ENCODE assay signal across 21 cellular contexts in the genomic region with DNA sequence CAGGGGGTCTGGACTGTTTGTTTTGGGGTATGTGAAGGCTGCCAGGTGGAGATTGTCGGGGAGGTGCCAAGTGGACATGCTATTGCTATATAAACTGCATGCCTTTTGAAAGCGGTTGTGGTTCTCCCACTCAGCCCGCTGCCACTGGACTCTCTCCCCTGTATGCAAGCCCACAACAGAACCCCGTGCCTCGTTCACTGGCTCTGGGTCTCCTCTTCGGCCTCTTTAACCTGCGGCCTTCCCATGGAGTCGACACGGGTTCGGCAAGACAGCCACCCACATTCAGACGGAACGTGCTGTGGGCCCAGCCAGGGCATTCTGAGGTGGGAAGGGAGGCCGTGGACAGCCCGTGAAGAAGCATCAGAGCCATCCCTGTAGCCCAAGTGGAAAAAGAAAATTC. TPM values are rescaled to one million over a fixed set of nuclear protein-coding genes. Genes with fewer than 3 reads are reported as not detected.
A peak's percentile ranks its signal among the peaks of the same experiment; 100 is the strongest.
DNase-seq lines count a peak whose midpoint lies in the region; ATAC-seq and TF ChIP-seq lines count a peak whose summit lies in the region.
"Had no signal": no experiment of that assay in that cellular context is flagged by ENCODE, and none has a peak within 500 bp of the region (broad histone marks: within the 10 kb centered on the region; RNA-seq: fewer than 3 reads in every experiment).

No MANE protein-coding gene starts in this region.

- no peak for DNase-seq in cardiac muscle cell (ENCODE audit: low read depth in 1 of 2, low spot score in 1 of 2)
- no peak for DNase-seq in left ventricle myocardium superior
- DNase-seq in sigmoid colon = no peak
- peak in 1 of 2 donors; percentile 12 for DNase-seq in uterus
- DNase-seq in foreskin fibroblast = no peak
- no peak for DNase-seq in suprapubic skin (ENCODE audit: low spot score in 2 of 2)
- DNase-seq: 8988T; DMS79 treated with DMSO at 0.1 percent for 48 hours; GF-D8; NCI-H1048; NCI-H1417; NCI-H1694; NCI-H2029 treated with DMSO at 0.1 percent for 48 hours; NCI-H446 treated with DMSO at 0.1 percent for 48 hours; NCI-H526; NCI-H82; NK-92 treated with Interleukin-12 subunit alpha and Interleukin-12 subunit beta, amount 100 ng/mL, for 24 hours had no signal

- H3K4me1 ChIP-seq in cardiac muscle cell (ENCODE audit: low read depth) (peaks cover 26% of the 10 kb centered on the region), gastroesophageal sphincter (peaks cover 11 to 99% (median 25%) of the 10 kb centered on the region in 3 donors), sigmoid colon (peaks cover 0 to 74% (median 63%) of the 10 kb centered on the region in 4 donors), uterus (no peaks in the 10 kb centered on the region), suprapubic skin (peaks cover 22% of the 10 kb centered on the region)

- ATAC-seq in left ventricle myocardium superior = no peak
- no peak for ATAC-seq in gastroesophageal sphincter
- no peak for ATAC-seq in GM21619 (IDR thresholded peaks at IDR 0.05; ENCODE audit: unreplicated experiment)
- ATAC-seq: PC-3 had no signal

- TF ChIP-seq EP300 in gastroesophageal sphincter (IDR thresholded peaks at IDR 0.05) (no peak), sigmoid colon (IDR thresholded peaks at IDR 0.05) (no peak), suprapubic skin (IDR thresholded peaks at IDR 0.05) (no peak)

- H3K4me3 ChIP-seq in cardiac muscle cell (no peak overlapping the region), gastroesophageal sphincter (no peak overlapping the region), sigmoid colon (no peak overlapping the region), uterus (no peak overlapping the region), foreskin fibroblast (ENCODE audit: low read depth in 1 of 2, low read length in 2 of 2) (no peak overlapping the region), suprapubic skin (no peak overlapping the region)

- H3K27me3 ChIP-seq in cardiac muscle cell = no peaks in the 10 kb centered on the region
- H3K27me3 ChIP-seq in gastroesophageal sphincter = no peaks in the 10 kb centered on the region
- no peaks in the 10 kb centered on the region for H3K27me3 ChIP-seq in sigmoid colon
- no peaks in the 10 kb centered on the region for H3K27me3 ChIP-seq in uterus
- no peaks in the 10 kb centered on the region for H3K27me3 ChIP-seq in suprapubic skin

- intact Hi-C loops in left ventricle myocardium superior (cut with micrococcal nuclease) (no loop called here), sigmoid colon (cut with DNase I) (no loop called here), uterus (cut with DNase I; ENCODE audit: low total_unique reads) (no loop called here)

- TF ChIP-seq POLR2A in gastroesophageal sphincter (IDR thresholded peaks at IDR 0.05) = no peak
- TF ChIP-seq POLR2A in sigmoid colon (IDR thresholded peaks at IDR 0.05) = no peak
- TF ChIP-seq POLR2A in uterus (IDR thresholded peaks at IDR 0.05) = no peak
- no peak for TF ChIP-seq POLR2A in suprapubic skin (IDR thresholded peaks at IDR 0.05)

- no peak for TF ChIP-seq CTCF in cardiac muscle cell (IDR thresholded peaks at IDR 0.05; ENCODE audit: low read depth, low read length)
- TF ChIP-seq CTCF in gastroesophageal sphincter (IDR thresholded peaks at IDR 0.05) = no peak
- TF ChIP-seq CTCF in sigmoid colon (IDR thresholded peaks at IDR 0.05) = no peak
- no peak for TF ChIP-seq CTCF in uterus (IDR thresholded peaks at IDR 0.05)
- no peak for TF ChIP-seq CTCF in foreskin fibroblast (IDR thresholded peaks at IDR 0.05; ENCODE audit: low read depth, low read length)
- TF ChIP-seq CTCF in suprapubic skin (IDR thresholded peaks at IDR 0.05) = no peak

- 73% methylated on average over 3 of the region's 14 CpGs; no CpG with 5 or more reads in 1 of the 2 donors for WGBS in gastroesophageal sphincter (ENCODE audit: low coverage in 1 of 2), 2 donors
- 95 to 96% methylated on average over 14 of the region's 14 CpGs for WGBS in sigmoid colon, 2 donors
- WGBS in suprapubic skin = 94% methylated on average over 12 of the region's 14 CpGs

- H3K27ac ChIP-seq in cardiac muscle cell (peak overlapping the region; percentile 51), gastroesophageal sphincter (peak overlapping the region in 3 of 4 donors; percentile 70 to 81 (median 77)), sigmoid colon (peak overlapping the region; percentile 61 to 78 (median 72)), uterus (peak overlapping the region; percentile 5 to 43), suprapubic skin (no peak overlapping the region)
- H3K27ac ChIP-seq: HL-60 had no signal

- H3K9me3 ChIP-seq in cardiac muscle cell (ENCODE audit: low read depth) = no peaks in the 10 kb centered on the region
- no peaks in the 10 kb centered on the region for H3K9me3 ChIP-seq in gastroesophageal sphincter
- H3K9me3 ChIP-seq in sigmoid colon = no peaks in the 10 kb centered on the region
- H3K9me3 ChIP-seq in uterus = no peaks in the 10 kb centered on the region
- no peaks in the 10 kb centered on the region for H3K9me3 ChIP-seq in suprapubic skin

- no peaks in the 10 kb centered on the region for H3K36me3 ChIP-seq in cardiac muscle cell
- H3K36me3 ChIP-seq in gastroesophageal sphincter = peaks cover 0 to 4% of the 10 kb centered on the region in 2 donors
- peaks cover 0 to 23% (median 4%) of the 10 kb centered on the region in 4 donors for H3K36me3 ChIP-seq in sigmoid colon
- no peaks in the 10 kb centered on the region for H3K36me3 ChIP-seq in uterus
- H3K36me3 ChIP-seq in suprapubic skin = no peaks in the 10 kb centered on the region

RNA-seq across cellular contexts. Expression of a gene that starts 50.3 kb away (rescaled TPM):
- total RNA-seq in cardiac muscle cell = 244 and 412 TPM in 2 replicates
- 252 and 258 TPM in 2 replicates for polyA plus RNA-seq in cardiac muscle cell
- 302 TPM for total RNA-seq in left ventricle myocardium superior
- 1,000 to 10,000 TPM in 2 of 4 donors, 100 to 1,000 TPM in 2; 585 to 1,262 (median 942) TPM for total RNA-seq in gastroesophageal sphincter
- 1,000 to 10,000 TPM in 1 of 4 donors, 100 to 1,000 TPM in 3; 637 to 1,443 (median 763) TPM for total RNA-seq in sigmoid colon
- polyA plus RNA-seq in sigmoid colon = 10 to 100 TPM in 2 of 3 donors, 1 to 10 TPM in 1; 8.3 to 42.5 (median 10.8) TPM
- 100 to 1,000 TPM; 108 to 316 (median 209) TPM for total RNA-seq in uterus
- 100 to 1,000 TPM in 1 of 4 donors, 10 to 100 TPM in 3; 52.9 to 129 (median 72.1) TPM for total RNA-seq in suprapubic skin
